17 cellular contexts compared by ENCODE assay signal in genomic region chr17:9162275-9162985, GRCh38.
DNase-seq lines count a peak whose midpoint lies in the region; ATAC-seq and TF ChIP-seq lines count a peak whose summit lies in the region.
"Had no signal": no experiment of that assay in that cellular context is flagged by ENCODE, and none has a peak within 500 bp of the region (broad histone marks: within the 10 kb centered on the region; RNA-seq: fewer than 3 reads in every experiment).

No MANE protein-coding gene starts in this region.

- H3K4me1 ChIP-seq in ES-I3 (ENCODE audit: insufficient read depth, low read length) (peaks cover 12% of the 10 kb centered on the region), psoas muscle (no peaks in the 10 kb centered on the region)

- peak; percentile 29 for TF ChIP-seq CTCF in epithelial cell of esophagus (IDR thresholded peaks at IDR 0.05; ENCODE audit: insufficient read depth, low read depth, low read length, missing control alignments)
- TF ChIP-seq CTCF in psoas muscle (IDR thresholded peaks at IDR 0.05), result no peak
- TF ChIP-seq CTCF in GM10266 (IDR thresholded peaks at IDR 0.05; ENCODE audit: control insufficient read depth, insufficient read depth, low read depth, missing control alignments), result no peak

- H3K27ac ChIP-seq in psoas muscle, result peak overlapping the region; percentile 30
- H3K27ac ChIP-seq: ovary, VCaP had no signal

- intact Hi-C loops in psoas muscle (cut with DNase I), result no loop called here

- H3K4me3 ChIP-seq in epithelial cell of esophagus (ENCODE audit: low read length) (peak overlapping the region; percentile 11), psoas muscle (no peak overlapping the region)
- H3K4me3 ChIP-seq: lung, ovary had no signal

- peak overlapping the region; percentile 4; the same call in 1 of the 2 replicates for H3K9ac ChIP-seq in ES-I3 (ENCODE audit: low read depth, low read length)

- H3K36me3 ChIP-seq in ES-I3 (ENCODE audit: insufficient read depth, low read length), result no peaks in the 10 kb centered on the region
- H3K36me3 ChIP-seq in psoas muscle (ENCODE audit: insufficient read depth in 1 of 2, low read depth in 1 of 2), result no peaks in the 10 kb centered on the region
- H3K36me3 ChIP-seq: ovary had no signal

- no peak for ATAC-seq in psoas muscle

- peak; percentile 88 for DNase-seq in NCI-H1436 (lab: John Stamatoyannopoulos, UW)
- peak; percentile 13 for DNase-seq in epithelial cell of esophagus (ENCODE audit: low read depth)
- DNase-seq in psoas muscle, result no peak
- DNase-seq in effector CD8-positive, alpha-beta T cell (lab: John Stamatoyannopoulos, UW), result no peak
- no peak for DNase-seq in NCI-H2029 treated with DMSO at 0.1 percent for 48 hours (lab: John Stamatoyannopoulos, UW)
- no peak for DNase-seq in activated CD8-positive, alpha-beta memory T cell treated with anti-CD3 and anti-CD28 coated beads, Interleukin-2, amount 50 U/mL, for 48 hours
- DNase-seq in GM10266 (ENCODE audit: extremely low spot score), result no peak
- DNase-seq: CD4-positive, alpha-beta memory T cell; effector memory CD4-positive, alpha-beta T cell; head of caudate nucleus; NCI-H524 treated with DMSO at 0.1 percent for 48 hours; ovary; SIG-M5; stimulated activated naive CD4-positive, alpha-beta T cell had no signal

- WGBS in psoas muscle, 3 donors, result 86 to 90% (median 87%) methylated on average over 31 of the region's 31 CpGs

- H3K9me3 ChIP-seq in ES-I3 (ENCODE audit: control insufficient read depth, insufficient read depth, low read length) (no peaks in the 10 kb centered on the region), psoas muscle (no peaks in the 10 kb centered on the region)
- H3K9me3 ChIP-seq: ovary had no signal

- peaks cover 0 to 3% (median 0%) of the 10 kb centered on the region in 3 donors for H3K27me3 ChIP-seq in psoas muscle (ENCODE audit: insufficient read depth in 3 of 3, low read length in 2 of 3)
- H3K27me3 ChIP-seq: ovary had no signal

Comparison
In these comparisons a context has a peak if more than half of its experiments do, and no peak if none do; other contexts are left out.
1. DNase-seq: peak in NCI-H1436 (single experiment) and epithelial cell of esophagus (single experiment); none in psoas muscle (0 of 2), effector CD8-positive, alpha-beta T cell (single experiment), NCI-H2029 treated with DMSO at 0.1 percent for 48 hours (single experiment), activated CD8-positive, alpha-beta memory T cell treated with anti-CD3 and anti-CD28 coated beads, Interleukin-2, amount 50 U/mL, for 48 hours (single experiment) and GM10266 (single experiment).